In genomic region chr10:21599582-21599981, GRCh38 we compare ENCODE assay signal across 20 cellular contexts.
DNase-seq lines count a peak whose midpoint lies in the region; ATAC-seq and TF ChIP-seq lines count a peak whose summit lies in the region.
"Had no signal": no experiment of that assay in that cellular context is flagged by ENCODE, and none has a peak within 500 bp of the region (broad histone marks: within the 10 kb centered on the region; RNA-seq: fewer than 3 reads in every experiment).

No MANE protein-coding gene starts in this region.

- no peak overlapping the region for H4K5ac ChIP-seq in mesendoderm (ENCODE audit: low read length)

- ATAC-seq in CD8-positive, alpha-beta T cell: no peak
- ATAC-seq in effector memory CD8-positive, alpha-beta T cell (replicated peaks): no peak
- ATAC-seq in activated CD8-positive, alpha-beta T cell treated with anti-CD3 and anti-CD28 coated beads for 36 hours: no peak
- ATAC-seq: stimulated activated naive CD8-positive, alpha-beta T cell treated with anti-CD3 and anti-CD28 coated beads, Interleukin-15, amount 100 ng/mL, for 72 hours had no signal

- peaks cover 1% of the 10 kb centered on the region for H3K79me1 ChIP-seq in mesendoderm (ENCODE audit: low read length)

- no peaks in the 10 kb centered on the region for H4K20me1 ChIP-seq in KMS-11 (ENCODE audit: insufficient read depth)

- H3K27ac Mint-ChIP-seq in CD8-positive, alpha-beta T cell: peak overlapping the region; percentile 6
- peak overlapping the region; percentile 52 to 75 for H3K27ac Mint-ChIP-seq in effector memory CD8-positive, alpha-beta T cell
- no peak overlapping the region for H3K27ac Mint-ChIP-seq in activated CD8-positive, alpha-beta T cell treated with anti-CD3 and anti-CD28 coated beads for 36 hours
- H3K27ac Mint-ChIP-seq: memory B cell; stimulated activated naive CD8-positive, alpha-beta T cell treated with anti-CD3 and anti-CD28 coated beads, Interleukin-15, amount 100 ng/mL, for 72 hours; T-helper 2 cell treated with Interferon-gamma antibody and Interleukin-4, amounts not matched to agents 5 μg/mL and 100 μg/mL, for 36 hours had no signal

- no peak overlapping the region for H3K4ac ChIP-seq in mesendoderm (ENCODE audit: low read depth, low read length)

- no peak overlapping the region for H2BK5ac ChIP-seq in mesendoderm (ENCODE audit: low read length)

- H3K4me3 Mint-ChIP-seq in CD8-positive, alpha-beta T cell: no peak overlapping the region
- no peak overlapping the region for H3K4me3 Mint-ChIP-seq in effector memory CD8-positive, alpha-beta T cell
- no peak overlapping the region for H3K4me3 Mint-ChIP-seq in activated CD8-positive, alpha-beta T cell treated with anti-CD3 and anti-CD28 coated beads for 36 hours
- H3K4me3 Mint-ChIP-seq: memory B cell; naive B cell; stimulated activated naive CD8-positive, alpha-beta T cell treated with anti-CD3 and anti-CD28 coated beads, Interleukin-15, amount 100 ng/mL, for 72 hours; T-helper 2 cell treated with Interferon-gamma antibody and Interleukin-4, amounts not matched to agents 5 μg/mL and 100 μg/mL, for 36 hours had no signal

- H3K79me2 ChIP-seq in KMS-11 (ENCODE audit: insufficient read depth, low read depth): peaks cover 5% of the 10 kb centered on the region
- H3K79me2 ChIP-seq in mesendoderm (ENCODE audit: control insufficient read depth, insufficient read depth, low read length): no peaks in the 10 kb centered on the region

- TF ChIP-seq CTCF in CD8-positive, alpha-beta T cell (IDR thresholded peaks at IDR 0.05): no peak
- TF ChIP-seq CTCF in KMS-11 (conservative IDR thresholded peaks at IDR 0.05; ENCODE audit: low read depth, low read length): no peak
- no peak for TF ChIP-seq CTCF in activated CD8-positive, alpha-beta T cell treated with anti-CD3 and anti-CD28 coated beads for 36 hours (IDR thresholded peaks at IDR 0.05)

- no peak overlapping the region for H2BK120ac ChIP-seq in mesendoderm (ENCODE audit: low read depth, low read length)

- no peak overlapping the region for H2AK5ac ChIP-seq in mesendoderm (ENCODE audit: low read length)

- no peak overlapping the region for H3K4me3 ChIP-seq in CD8-positive, alpha-beta T cell (ENCODE audit: low read depth, low read length)
- H3K4me3 ChIP-seq in KMS-11 (IDR thresholded peaks at IDR 0.05; ENCODE audit: insufficient read depth, low read depth, low read length): no peak overlapping the region
- no peak overlapping the region for H3K4me3 ChIP-seq in mesendoderm (ENCODE audit: low read length)
- H3K4me3 ChIP-seq: BLaER1, tibial nerve had no signal

- no peak overlapping the region for H2AFZ ChIP-seq in KMS-11 (ENCODE audit: low read depth)

- H3K27me3 Mint-ChIP-seq in CD8-positive, alpha-beta T cell (ENCODE audit: low read depth): no peaks in the 10 kb centered on the region
- no peaks in the 10 kb centered on the region for H3K27me3 Mint-ChIP-seq in effector memory CD8-positive, alpha-beta T cell
- H3K27me3 Mint-ChIP-seq in activated CD8-positive, alpha-beta T cell treated with anti-CD3 and anti-CD28 coated beads for 36 hours: no peaks in the 10 kb centered on the region
- H3K27me3 Mint-ChIP-seq: memory B cell; naive B cell; stimulated activated naive CD8-positive, alpha-beta T cell treated with anti-CD3 and anti-CD28 coated beads, Interleukin-15, amount 100 ng/mL, for 72 hours had no signal

- H3K4me1 ChIP-seq in CD8-positive, alpha-beta T cell (ENCODE audit: insufficient read depth, low read length): no peaks in the 10 kb centered on the region
- H3K4me1 ChIP-seq in KMS-11 (ENCODE audit: low read depth, poor library complexity, severe bottlenecking) (peaks cover 59% of the 10 kb centered on the region), mesendoderm (ENCODE audit: control insufficient read depth, low read depth, low read length) (no peaks in the 10 kb centered on the region)
- H3K4me1 ChIP-seq: BLaER1 had no signal

- CTCF ChIA-PET in CD8-positive, alpha-beta T cell (lab: Charles Lee): no interaction called here
- CTCF ChIA-PET in HEK293T (lab: Yijun Ruan, JAX): no interaction called here
- CTCF ChIA-PET in activated CD8-positive, alpha-beta T cell treated with anti-CD3 and anti-CD28 coated beads for 36 hours (lab: Charles Lee): no interaction called here

- POLR2A ChIA-PET in CD8-positive, alpha-beta T cell (lab: Charles Lee): no interaction called here
- POLR2A ChIA-PET in HEK293T (lab: Yijun Ruan, JAX): no interaction called here
- POLR2A ChIA-PET in activated CD8-positive, alpha-beta T cell treated with anti-CD3 and anti-CD28 coated beads for 36 hours (lab: Charles Lee): no interaction called here

- no peak overlapping the region for H4K8ac ChIP-seq in mesendoderm (ENCODE audit: low read depth, low read length)

- peaks cover 27% of the 10 kb centered on the region for H3K4me1 Mint-ChIP-seq in CD8-positive, alpha-beta T cell (ENCODE audit: low read depth)
- peaks cover 12 to 37% of the 10 kb centered on the region in 2 donors for H3K4me1 Mint-ChIP-seq in effector memory CD8-positive, alpha-beta T cell (ENCODE audit: low read depth in 2 of 2)
- H3K4me1 Mint-ChIP-seq in activated CD8-positive, alpha-beta T cell treated with anti-CD3 and anti-CD28 coated beads for 36 hours (ENCODE audit: low read depth): peaks cover 19% of the 10 kb centered on the region
- H3K4me1 Mint-ChIP-seq: stimulated activated naive CD8-positive, alpha-beta T cell treated with anti-CD3 and anti-CD28 coated beads, Interleukin-15, amount 100 ng/mL, for 72 hours had no signal

- intact Hi-C loops in CD8-positive, alpha-beta T cell (cut with DNase I, micrococcal nuclease): no loop called here
- intact Hi-C loops in activated CD8-positive, alpha-beta T cell treated with anti-CD3 and anti-CD28 coated beads for 36 hours (cut with micrococcal nuclease): no loop called here

- WGBS in mesendoderm (ENCODE audit: extremely low coverage, insufficient coverage, low lambda C conversion rate): no CpG with 5 or more reads among the region's 2 CpGs

- no peak overlapping the region for H3K27ac ChIP-seq in CD8-positive, alpha-beta T cell (ENCODE audit: low read depth, low read length)
- H3K27ac ChIP-seq in KMS-11: no peak overlapping the region; the same call in 1 of the 2 replicates
- H3K27ac ChIP-seq in mesendoderm (ENCODE audit: low read depth, low read length): no peak overlapping the region
- H3K27ac ChIP-seq: BLaER1, tibial nerve, VCaP had no signal

- H3K9ac ChIP-seq in KMS-11 (no peak overlapping the region), mesendoderm (ENCODE audit: low read length) (no peak overlapping the region)
- H3K9ac ChIP-seq: BLaER1 had no signal

- H3K56ac ChIP-seq in mesendoderm (ENCODE audit: low read length): no peak overlapping the region

- no peaks in the 10 kb centered on the region for H3K27me3 ChIP-seq in CD8-positive, alpha-beta T cell (ENCODE audit: insufficient read depth, low read length)
- no peaks in the 10 kb centered on the region for H3K27me3 ChIP-seq in KMS-11 (ENCODE audit: insufficient read depth, low read depth)
- no peaks in the 10 kb centered on the region for H3K27me3 ChIP-seq in mesendoderm (ENCODE audit: insufficient read depth, low read length, poor library complexity)
- H3K27me3 ChIP-seq: BLaER1, tibial nerve had no signal

- no peak overlapping the region for H3K18ac ChIP-seq in mesendoderm (ENCODE audit: low read length)

- peaks cover 32% of the 10 kb centered on the region for H3K36me3 Mint-ChIP-seq in CD8-positive, alpha-beta T cell
- peaks cover 14% of the 10 kb centered on the region for H3K36me3 Mint-ChIP-seq in effector memory CD8-positive, alpha-beta T cell (ENCODE audit: insufficient read depth)
- peaks cover 8% of the 10 kb centered on the region for H3K36me3 Mint-ChIP-seq in activated CD8-positive, alpha-beta T cell treated with anti-CD3 and anti-CD28 coated beads for 36 hours (ENCODE audit: low read depth)

- no peak overlapping the region for H2BK15ac ChIP-seq in mesendoderm (replicated peaks; ENCODE audit: low read depth)

- H3K36me3 ChIP-seq in CD8-positive, alpha-beta T cell (ENCODE audit: insufficient read depth, low read length): peaks cover 4% of the 10 kb centered on the region
- no peaks in the 10 kb centered on the region for H3K36me3 ChIP-seq in KMS-11 (ENCODE audit: insufficient read depth)
- H3K36me3 ChIP-seq in mesendoderm (ENCODE audit: control insufficient read depth, insufficient read depth, low read length): no peaks in the 10 kb centered on the region

- H3K23ac ChIP-seq in mesendoderm (ENCODE audit: low read length): no peak overlapping the region

- peak overlapping the region; percentile 14; the same call in 1 of the 2 replicates for H3K4me2 ChIP-seq in KMS-11
- no peak overlapping the region for H3K4me2 ChIP-seq in mesendoderm (ENCODE audit: low read length)
- H3K4me2 ChIP-seq: BLaER1 had no signal

- DNase-seq in CD8-positive, alpha-beta T cell: no peak
- no peak for DNase-seq in effector memory CD8-positive, alpha-beta T cell
- DNase-seq in mesendoderm (peak; percentile 38), HEK293T (ENCODE audit: extremely low spot score) (no peak), NCI-H510A treated with DMSO at 0.1 percent for 48 hours (lab: John Stamatoyannopoulos, UW) (no peak), amygdala (lab: John Stamatoyannopoulos, UW) (no peak)
- no peak for DNase-seq in activated CD8-positive, alpha-beta T cell treated with anti-CD3 and anti-CD28 coated beads for 36 hours
- DNase-seq: activated CD4-positive, alpha-beta T cell treated with anti-CD3 and anti-CD28 coated beads, Interleukin-2, amount 50 U/mL, for 48 hours; activated naive CD4-positive, alpha-beta T cell treated with Interleukin-2 at 50 U/mL for 16 hours; kidney; naive B cell; NCI-H1694; NCI-H2171 treated with DMSO at 0.1 percent for 48 hours; stimulated activated naive CD8-positive, alpha-beta T cell treated with anti-CD3 and anti-CD28 coated beads, Interleukin-15, amount 100 ng/mL, for 72 hours had no signal

- H3K9me3 Mint-ChIP-seq in CD8-positive, alpha-beta T cell: no peaks in the 10 kb centered on the region
- no peaks in the 10 kb centered on the region for H3K9me3 Mint-ChIP-seq in effector memory CD8-positive, alpha-beta T cell
- H3K9me3 Mint-ChIP-seq in activated CD8-positive, alpha-beta T cell treated with anti-CD3 and anti-CD28 coated beads for 36 hours: no peaks in the 10 kb centered on the region
- H3K9me3 Mint-ChIP-seq: memory B cell; naive B cell; stimulated activated naive CD8-positive, alpha-beta T cell treated with anti-CD3 and anti-CD28 coated beads, Interleukin-15, amount 100 ng/mL, for 72 hours; T-helper 2 cell treated with Interferon-gamma antibody and Interleukin-4, amounts not matched to agents 5 μg/mL and 100 μg/mL, for 36 hours had no signal

- H3K9me3 ChIP-seq in CD8-positive, alpha-beta T cell (ENCODE audit: low read length): no peaks in the 10 kb centered on the region
- H3K9me3 ChIP-seq: BLaER1, tibial nerve had no signal

TF ChIP-seq in HEK293T, 16 proteins besides CTCF, POLR2A, EP300 and RAD21 (continues in another document):
- TF ChIP-seq TARDBP (IDR thresholded peaks at IDR 0.05): no peak
- no peak for TF ChIP-seq FOXA1 (IDR thresholded peaks at IDR 0.05)
- no peak for TF ChIP-seq NFRKB (IDR thresholded peaks at IDR 0.05)
- no peak for TF ChIP-seq ARNT (IDR thresholded peaks at IDR 0.05)
- no peak for TF ChIP-seq L3MBTL2 (conservative IDR thresholded peaks at IDR 0.05)
- TF ChIP-seq ELF4 (IDR thresholded peaks at IDR 0.05): no peak
- TF ChIP-seq BHLHE40 (IDR thresholded peaks at IDR 0.05; ENCODE audit: borderline replicate concordance): no peak
- no peak for TF ChIP-seq FOXK2 (IDR thresholded peaks at IDR 0.05)
